ENCODE assay signal across 14 cellular contexts in genomic region chr14:67332468-67332867, GRCh38.
"Had no signal": no experiment of that assay in that cellular context is flagged by ENCODE, and none has a peak within 500 bp of the region (broad histone marks: within the 10 kb centered on the region; RNA-seq: fewer than 3 reads in every experiment).

No MANE protein-coding gene starts in this region.

- H3K9me3 ChIP-seq: right lobe of liver, suprapubic skin had no signal

- H3K27me3 Mint-ChIP-seq: activated naive CD4-positive, alpha-beta T cell treated with anti-CD3 and anti-CD28 coated beads, Interleukin-2, amount 10 ng/mL, durations not matched to agents 7 days and 5 days; stimulated activated naive CD8-positive, alpha-beta T cell treated with anti-CD3 and anti-CD28 coated beads, Interleukin-15, Interleukin-2, amounts not matched to agents 100 ng/mL and 50 ng/mL, for 24 hours had no signal

- H3K4me1 Mint-ChIP-seq: activated naive CD4-positive, alpha-beta T cell treated with anti-CD3 and anti-CD28 coated beads, Interleukin-2, amount 10 ng/mL, durations not matched to agents 7 days and 5 days; nephron progenitor cell had no signal

- DNase-seq: activated CD4-positive, alpha-beta T cell treated with anti-CD3 and anti-CD28 coated beads, Interleukin-2, amount 50 U/mL, for 48 hours; activated CD4-positive, CD25-positive, alpha-beta regulatory T cell treated with anti-CD3 and anti-CD28 coated beads, Interleukin-2, amount 50 U/mL, for 72 hours; activated naive CD4-positive, alpha-beta T cell treated with anti-CD3 and anti-CD28 coated beads, Interleukin-2, amount 10 ng/mL, durations not matched to agents 7 days and 5 days; central memory CD4-positive, alpha-beta T cell; cortex of kidney; effector CD8-positive, alpha-beta T cell; glutamatergic neuron; nephron progenitor cell; occipital lobe; right lobe of liver had no signal

- H3K27ac ChIP-seq: right lobe of liver, suprapubic skin had no signal

- H3K4me1 ChIP-seq: right lobe of liver, suprapubic skin had no signal

- H3K4me3 Mint-ChIP-seq: activated naive CD4-positive, alpha-beta T cell treated with anti-CD3 and anti-CD28 coated beads, Interleukin-2, amount 10 ng/mL, durations not matched to agents 7 days and 5 days; mesothelial cell of epicardium; nephron progenitor cell; stimulated activated naive CD8-positive, alpha-beta T cell treated with anti-CD3 and anti-CD28 coated beads, Interleukin-15, Interleukin-2, amounts not matched to agents 100 ng/mL and 50 ng/mL, for 24 hours had no signal

- H3K9me3 Mint-ChIP-seq: activated naive CD4-positive, alpha-beta T cell treated with anti-CD3 and anti-CD28 coated beads, Interleukin-2, amount 10 ng/mL, durations not matched to agents 7 days and 5 days; activated T-helper 2 cell treated with anti-CD3 and anti-CD28 coated beads, Interferon-gamma antibody, Interleukin-2, Interleukin-4, amounts not matched to agents 10 μg/mL and 5 μg/mL and 100 μg/mL, durations not matched to agents 14 hours and 24 hours and 36 hours; mesothelial cell of epicardium; stimulated activated naive CD8-positive, alpha-beta T cell treated with anti-CD3 and anti-CD28 coated beads, Interleukin-15, Interleukin-2, amounts not matched to agents 100 ng/mL and 50 ng/mL, for 24 hours had no signal

- H3K27ac Mint-ChIP-seq: activated naive CD4-positive, alpha-beta T cell treated with anti-CD3 and anti-CD28 coated beads, Interleukin-2, amount 10 ng/mL, durations not matched to agents 7 days and 5 days; activated T-helper 2 cell treated with anti-CD3 and anti-CD28 coated beads, Interferon-gamma antibody, Interleukin-2, Interleukin-4, amounts not matched to agents 10 μg/mL and 5 μg/mL and 100 μg/mL, durations not matched to agents 14 hours and 24 hours and 36 hours; nephron progenitor cell; stimulated activated naive CD8-positive, alpha-beta T cell treated with anti-CD3 and anti-CD28 coated beads, Interleukin-15, Interleukin-2, amounts not matched to agents 100 ng/mL and 50 ng/mL, for 24 hours had no signal

- H3K27me3 ChIP-seq: right lobe of liver, suprapubic skin had no signal

- H3K4me3 ChIP-seq: right lobe of liver, suprapubic skin had no signal
